Comparison of ENCODE assay signal across 1 cellular context in genomic region chr10:95821766-95822165, GRCh38.
TF ChIP-seq lines count a peak whose summit lies in the region.

No MANE protein-coding gene starts in this region.

TF ChIP-seq in GM23338, 12 proteins besides CTCF, POLR2A, EP300 and RAD21 (continued from another document):
- no peak for TF ChIP-seq ZNF462 (CRISPR knock-in tag; IDR thresholded peaks at IDR 0.05)
- TF ChIP-seq REST (IDR thresholded peaks at IDR 0.05; ENCODE audit: unreplicated experiment), result no peak
- TF ChIP-seq EZH2 (IDR thresholded peaks at IDR 0.05; ENCODE audit: low read depth, unreplicated experiment), result no peak
- no peak for TF ChIP-seq ETS1 (IDR thresholded peaks at IDR 0.05)
- no peak for TF ChIP-seq EZH2phosphoT487 (IDR thresholded peaks at IDR 0.05; ENCODE audit: unreplicated experiment)
- TF ChIP-seq ZNF331 (CRISPR knock-in tag; IDR thresholded peaks at IDR 0.05; ENCODE audit: low read depth), result no peak
- no peak for TF ChIP-seq JUNB (IDR thresholded peaks at IDR 0.05; ENCODE audit: unreplicated experiment)
- TF ChIP-seq STAT1 (IDR thresholded peaks at IDR 0.05; ENCODE audit: unreplicated experiment), result no peak
- TF ChIP-seq ZNF114 (CRISPR knock-in tag; IDR thresholded peaks at IDR 0.05), result no peak
TF ChIP-seq in GM23338: peak in this region for 0.
